Comparison of ENCODE assay signal across 9 cellular contexts in the genomic region with DNA sequence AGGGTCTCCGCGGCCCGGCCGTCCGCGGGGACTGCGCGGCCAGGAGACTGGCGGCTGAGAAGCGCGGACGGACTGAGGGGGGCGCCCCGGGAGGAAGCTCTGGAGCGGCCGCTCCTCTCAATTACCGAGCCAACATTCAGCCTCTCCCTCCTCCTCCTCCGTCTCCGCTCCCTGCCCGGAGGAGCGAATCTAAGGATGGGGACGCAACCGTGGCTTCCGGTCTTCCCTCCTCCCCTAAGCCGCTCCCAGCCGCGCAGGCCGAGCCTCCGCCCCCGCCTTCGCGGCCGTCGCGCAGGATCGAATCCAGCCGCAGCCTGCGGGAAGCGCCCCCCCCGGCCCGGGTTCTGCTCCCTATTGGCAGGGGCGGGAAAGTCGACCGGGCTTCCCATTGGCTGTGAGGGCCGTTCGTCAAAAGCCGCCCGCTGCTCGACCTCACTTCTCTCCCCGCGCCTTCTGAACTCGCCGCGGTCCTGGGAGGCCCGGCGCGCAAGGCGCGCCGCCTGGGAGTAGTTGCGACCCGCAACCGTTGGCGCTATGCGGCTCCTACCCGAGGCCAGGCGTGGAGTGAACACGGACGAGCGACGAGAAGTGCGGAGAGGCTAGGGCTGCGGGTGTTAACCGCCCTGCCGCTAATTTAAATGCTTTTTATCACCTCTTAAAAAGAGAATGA. TPM values are rescaled to one million over a fixed set of nuclear protein-coding genes. Genes with fewer than 3 reads are reported as not detected.
DNase-seq lines count a peak whose midpoint lies in the region; ATAC-seq, FAIRE-seq and TF ChIP-seq lines count a peak whose summit lies in the region.
"Had no signal": no experiment of that assay in that cellular context is flagged by ENCODE, and none has a peak within 500 bp of the region (broad histone marks: within the 10 kb centered on the region; RNA-seq: fewer than 3 reads in every experiment).

A gene (minus strand): TSS at position 197 of the 670 bp plus-strand sequence. CDS start 302 bp downstream, outside the sequence.

- no peaks in the 10 kb centered on the region for H3K9me3 ChIP-seq in BLaER1
- H3K9me3 ChIP-seq in HepG2 (ENCODE audit: low read length): no peaks in the 10 kb centered on the region

- H3K36me3 ChIP-seq in BLaER1: no peaks in the 10 kb centered on the region
- H3K36me3 ChIP-seq in HepG2 (replicated peaks in 1 of 2; ENCODE audit: control insufficient read depth in 1 of 2, insufficient read depth in 2 of 2, low read length in 2 of 2): no peaks in the 10 kb centered on the region

- peak; percentile 18; the same call in 1 of the 2 replicates for TF ChIP-seq CTCF in HepG2 (CRISPR knock-in tag; IDR thresholded peaks at IDR 0.05)

- H3K9ac ChIP-seq in BLaER1: peak within 1 kb of the TSS; percentile 91
- peak within 1 kb of the TSS; percentile 97 for H3K9ac ChIP-seq in HepG2 (ENCODE audit: insufficient read depth, low read depth, low read length)

- H3K36me3 Mint-ChIP-seq in activated CD4-positive, alpha-beta memory T cell treated with anti-CD3 and anti-CD28 coated beads for 36 hours: peaks cover 34% of the 10 kb centered on the region

- in situ Hi-C loops in HepG2 (cut with HindIII; ENCODE audit: extremely low pct_ligation_motif_present, low pct_unique_long_range_greater_than_20kb): loop anchor here (5.0 kb wide), 2 partner anchors 64 to 119 kb away; a partner anchor contains a TSS

- peak within 1 kb of the TSS; percentile 93 for H3K27ac Mint-ChIP-seq in activated CD4-positive, alpha-beta memory T cell treated with anti-CD3 and anti-CD28 coated beads for 36 hours

- peaks cover 46% of the 10 kb centered on the region for H3K79me2 ChIP-seq in HepG2 (ENCODE audit: insufficient read depth, low read length)

- H3K4me1 Mint-ChIP-seq in activated CD4-positive, alpha-beta memory T cell treated with anti-CD3 and anti-CD28 coated beads for 36 hours (ENCODE audit: low read depth): peaks cover 39% of the 10 kb centered on the region

- H3K4me1 ChIP-seq in BLaER1 (peaks cover 62% of the 10 kb centered on the region), HepG2 (ENCODE audit: insufficient read depth, low read length) (peaks cover 47% of the 10 kb centered on the region)

- intact Hi-C loops in activated CD4-positive, alpha-beta memory T cell treated with anti-CD3 and anti-CD28 coated beads for 36 hours (cut with micrococcal nuclease): loop anchor here (1.0 to 5.0 kb wide), 9 partner anchors 12 to 524 kb away; a partner anchor contains a TSS
- intact Hi-C loops in HepG2 (cut with micrococcal nuclease; ENCODE audit: unreplicated experiment): loop anchor here (1.0 to 2.0 kb wide), 6 partner anchors 22 to 128 kb away; a partner anchor contains a TSS

- H3K4me2 ChIP-seq in BLaER1: peak within 1 kb of the TSS; percentile 86
- H3K4me2 ChIP-seq in HepG2 (ENCODE audit: low read depth, low read length): peak within 1 kb of the TSS; percentile 92

- ATAC-seq in GM19351 (IDR thresholded peaks at IDR 0.05; ENCODE audit: unreplicated experiment) (peak; percentile 72), HG03565 (IDR thresholded peaks at IDR 0.05; ENCODE audit: unreplicated experiment) (peak; percentile 32), HepG2 (peak; percentile 90)

- H3K27me3 Mint-ChIP-seq in activated CD4-positive, alpha-beta memory T cell treated with anti-CD3 and anti-CD28 coated beads for 36 hours: no peaks in the 10 kb centered on the region

- DNase-seq in NCI-H774 (lab: John Stamatoyannopoulos, UW): peak; percentile 96
- DNase-seq in activated CD4-positive, alpha-beta memory T cell treated with anti-CD3 and anti-CD28 coated beads for 36 hours: peak; percentile 98
- DNase-seq in dermis microvascular lymphatic vessel endothelial cell (ENCODE audit: low read depth in 2 of 2): peak; percentile 84 to 97
- DNase-seq in HepG2 (ENCODE audit: low spot score): peak; percentile 96
- peak; percentile 97 for DNase-seq in stimulated activated CD4-positive, alpha-beta T cell treated with anti-CD3 and anti-CD28 coated beads, Interleukin-2, amount 100 ng/mL, for 48 hours

- FAIRE-seq in HepG2 (lab: Jason Lieb, UNC): peak; percentile 69
- FAIRE-seq: islet of Langerhans had no signal

- TF ChIP-seq RAD21 in HepG2 (CRISPR knock-in tag; IDR thresholded peaks at IDR 0.05): peak; percentile 40

- H3K4me3 ChIP-seq in BLaER1 (peak within 1 kb of the TSS; percentile 95), HepG2 (replicated peaks in 1 of 3; ENCODE audit: insufficient read depth in 1 of 3, low read depth in 2 of 3, low read length in 3 of 3) (peak within 1 kb of the TSS; percentile 95 to 98 (median 97))

- H3K4me3 Mint-ChIP-seq in activated CD4-positive, alpha-beta memory T cell treated with anti-CD3 and anti-CD28 coated beads for 36 hours: peak within 1 kb of the TSS; percentile 92

- TF ChIP-seq EP300 in HepG2 (IDR thresholded peaks at IDR 0.05; ENCODE audit: low read depth in 2 of 2, low read length in 2 of 2): no peak
- TF ChIP-seq EP300 in HepG2 (CRISPR knock-in tag; IDR thresholded peaks at IDR 0.05; ENCODE audit: borderline replicate concordance): peak; percentile 26; the same call in 1 of the 2 replicates

- peak within 1 kb of the TSS; percentile 86 for H3K27ac ChIP-seq in BLaER1
- H3K27ac ChIP-seq in HepG2 (ENCODE audit: extremely low read length, insufficient read depth, low read length): peak within 1 kb of the TSS; percentile 92

- POLR2A ChIA-PET in activated CD4-positive, alpha-beta memory T cell treated with anti-CD3 and anti-CD28 coated beads for 36 hours (lab: Charles Lee): interaction anchor here (0.7 to 16.1 kb wide), 18 partner anchors 8 to 144 kb away, joined by 3 to 483 read pairs (median 16); a partner anchor contains a TSS
- POLR2A ChIA-PET in HepG2 (lab: Yijun Ruan, JAX): interaction anchor here (0.9 to 8.5 kb wide), 14 partner anchors 9 to 148 kb away, joined by 3 to 65 read pairs (median 6); a partner anchor contains a TSS

- H4K20me1 ChIP-seq in BLaER1 (peaks cover 68% of the 10 kb centered on the region), HepG2 (ENCODE audit: insufficient read depth, low read length) (peaks cover 15% of the 10 kb centered on the region)

- CTCF ChIA-PET in activated CD4-positive, alpha-beta memory T cell treated with anti-CD3 and anti-CD28 coated beads for 36 hours (lab: Charles Lee): interaction anchor here (0.6 to 10.4 kb wide), 31 partner anchors 8 to 227 kb away, joined by 3 to 110 read pairs (median 5); a partner anchor contains a TSS
- CTCF ChIA-PET in HepG2 (lab: Yijun Ruan, JAX; ENCODE audit: low intra/inter-chr PET ratio, low total read pairs): interaction anchor here (0.9 to 1.9 kb wide), 4 partner anchors 13 to 138 kb away, joined by 3 to 15 read pairs (median 9); a partner anchor contains a TSS

- under 1% methylated on average over 48 of the region's 75 CpGs for WGBS in HepG2 (ENCODE audit: low lambda C conversion rate)

- peak; percentile 97 for TF ChIP-seq POLR2A in HepG2 (IDR thresholded peaks at IDR 0.05; ENCODE audit: insufficient read depth in 1 of 2, low read depth in 2 of 2, low read length in 2 of 2)

- peak within 1 kb of the TSS; percentile 96 for H2AFZ ChIP-seq in HepG2 (ENCODE audit: low read length)

- H3K27me3 ChIP-seq in BLaER1: peaks cover 21% of the 10 kb centered on the region
- H3K27me3 ChIP-seq in HepG2 (ENCODE audit: control insufficient read depth in 1 of 2, insufficient read depth in 2 of 2, low read length in 2 of 2): no peaks in the 10 kb centered on the region; a peak in 2 of 5 replicates

- no TSS peak for BruUV-seq in HepG2 (replicated peaks; lab: Mats Ljungman, UMichigan)

- H3K9me3 Mint-ChIP-seq in activated CD4-positive, alpha-beta memory T cell treated with anti-CD3 and anti-CD28 coated beads for 36 hours: no peaks in the 10 kb centered on the region

TF ChIP-seq in HepG2, 621 proteins besides CTCF, POLR2A, EP300 and RAD21 (continues in another document):
- TF ChIP-seq ZNF709 (CRISPR knock-in tag; IDR thresholded peaks at IDR 0.05): peak; percentile 74
- TF ChIP-seq SMYD3 (CRISPR knock-in tag; IDR thresholded peaks at IDR 0.05): no peak; the same call in 1 of the 2 replicates
- no peak for TF ChIP-seq CHCHD3 (CRISPR knock-in tag; IDR thresholded peaks at IDR 0.05)
- TF ChIP-seq ZNF850 (CRISPR knock-in tag; conservative IDR thresholded peaks at IDR 0.05): peak; percentile 70; the same call in 1 of the 2 replicates
- TF ChIP-seq, protein P1, sequence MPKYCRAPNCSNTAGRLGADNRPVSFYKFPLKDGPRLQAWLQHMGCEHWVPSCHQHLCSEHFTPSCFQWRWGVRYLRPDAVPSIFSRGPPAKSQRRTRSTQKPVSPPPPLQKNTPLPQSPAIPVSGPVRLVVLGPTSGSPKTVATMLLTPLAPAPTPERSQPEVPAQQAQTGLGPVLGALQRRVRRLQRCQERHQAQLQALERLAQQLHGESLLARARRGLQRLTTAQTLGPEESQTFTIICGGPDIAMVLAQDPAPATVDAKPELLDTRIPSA (CRISPR knock-in tag; IDR thresholded peaks at IDR 0.05; ENCODE audit: borderline replicate concordance): peak; percentile 84

RNA-seq across cellular contexts. Expression of the gene that starts here (rescaled TPM):
- 100 to 1,000 TPM; 106 to 108 TPM for total RNA-seq in activated CD4-positive, alpha-beta memory T cell treated with anti-CD3 and anti-CD28 coated beads for 36 hours
- total RNA-seq in dermis microvascular lymphatic vessel endothelial cell: 35.6 and 37.0 TPM in 2 replicates
- total RNA-seq in HepG2 (2016; rRNA removed; fragmentation: Illumina TruSeq; extraction: Trizol): 91.9 and 103 TPM in 2 replicates
- 52.7 and 54.6 TPM in 2 replicates for total RNA-seq in HepG2 (2016; cell fraction: cytosol; rRNA removed; fragmentation: Illumina TruSeq; extraction: Trizol; ENCODE audit: low read depth)
- total RNA-seq in HepG2 (2016; cell fraction: insoluble cytoplasmic fraction; rRNA removed; fragmentation: Illumina TruSeq; extraction: Trizol): 92.9 and 108 TPM in 2 replicates
- total RNA-seq in HepG2 (2016; cell fraction: membrane; rRNA removed; fragmentation: Illumina TruSeq; extraction: Trizol): 54.8 and 56.7 TPM in 2 replicates
- 147 and 151 TPM in 2 replicates for total RNA-seq in HepG2 (2016; cell fraction: nucleus; rRNA removed; fragmentation: Illumina TruSeq; extraction: Trizol)
- 34.3 and 49.4 TPM in 2 replicates for polyA plus RNA-seq in HepG2 (2011; rRNA removed)
- polyA plus RNA-seq in HepG2 (2011; cell fraction: cytosol; rRNA removed): 17.6 and 20.9 TPM in 2 replicates
- polyA plus RNA-seq in HepG2 (2011; cell fraction: nucleus; rRNA removed): 29.2 and 34.2 TPM in 2 replicates
- 32.8 and 45.3 TPM in 2 replicates for polyA plus RNA-seq in HepG2 (2012)
- polyA plus RNA-seq in HepG2 (2016; cell fraction: cytosol; fragmentation: Illumina TruSeq; extraction: Trizol; ENCODE audit: low read depth): 13.0 and 17.4 TPM in 2 replicates
- 75.8 and 78.0 TPM in 2 replicates for polyA plus RNA-seq in HepG2 (2016; cell fraction: insoluble cytoplasmic fraction; fragmentation: Illumina TruSeq; extraction: Trizol; ENCODE audit: low read depth)
- polyA plus RNA-seq in HepG2 (2016; cell fraction: membrane; fragmentation: Illumina TruSeq; extraction: Trizol; ENCODE audit: low read depth): 27.6 and 27.9 TPM in 2 replicates
- polyA plus RNA-seq in HepG2 (2016; cell fraction: nucleus; fragmentation: Illumina TruSeq; extraction: Trizol; ENCODE audit: insufficient read depth, low read depth): 66.8 and 68.2 TPM in 2 replicates
- polyA minus RNA-seq in HepG2 (2011; rRNA and poly(A)+ RNA removed; ENCODE audit: low replicate concordance): 14.7 and 21.6 TPM in 2 replicates
- 25.8 and 30.8 TPM in 2 replicates for polyA minus RNA-seq in HepG2 (2011; cell fraction: cytosol; rRNA and poly(A)+ RNA removed)
- polyA minus RNA-seq in HepG2 (2011; cell fraction: nucleus; rRNA and poly(A)+ RNA removed): 227 and 258 TPM in 2 replicates

Comparison
In these comparisons a context has a peak if more than half of its experiments do, and no peak if none do; other contexts are left out.
1. Peak in every context shown above with its lines: DNase-seq, ATAC-seq, H3K4me3 ChIP-seq and H3K27ac ChIP-seq.
2. ATAC-seq: peak in every context shown above with its lines; median percentile 90 in HepG2; 72 in GM19351; 32 in HG03565.